Comparison of ENCODE assay signal across 24 cellular contexts in genomic region chr1:29441916-29442668, GRCh38.
"Had no signal": no experiment of that assay in that cellular context is flagged by ENCODE, and none has a peak within 500 bp of the region (broad histone marks: within the 10 kb centered on the region; RNA-seq: fewer than 3 reads in every experiment).

No MANE protein-coding gene starts in this region.

- H3K4me1 ChIP-seq: gastrocnemius medialis, parathyroid adenoma, psoas muscle, suprapubic skin, tibial artery had no signal

- DNase-seq: activated CD4-positive, alpha-beta memory T cell treated with anti-CD3 and anti-CD28 coated beads for 36 hours; activated CD4-positive, alpha-beta T cell treated with anti-CD3 and anti-CD28 coated beads, Interleukin-2, amount 10 ng/mL, durations not matched to agents 24 days and 14 days; activated CD4-positive, CD25-positive, alpha-beta regulatory T cell treated with anti-CD3 and anti-CD28 coated beads, Interleukin-2, amount 50 U/mL, for 72 hours; activated CD8-positive, alpha-beta memory T cell treated with anti-CD3 and anti-CD28 coated beads, Interleukin-2, amount 50 U/mL, for 4 hours; activated gamma-delta T cell treated with Interleukin-2 at 50 U/mL for 16 hours; activated naive CD8-positive, alpha-beta T cell treated with anti-CD3 and anti-CD28 coated beads, Interleukin-2, amount 50 U/mL, for 24 hours; activated T-cell treated with anti-CD3 and anti-CD28 coated beads, Interleukin-2, amount 50 U/mL, for 1 hour; central memory CD4-positive, alpha-beta T cell; effector memory CD4-positive, alpha-beta T cell; erythroblast; gastrocnemius medialis; glutamatergic neuron; left ventricle myocardium superior; mammary epithelial cell; naive B cell; nephron progenitor cell; psoas muscle; stimulated activated CD4-positive, alpha-beta T cell treated with anti-CD3 and anti-CD28 coated beads, Interleukin-15, amount 100 ng/mL, for 24 hours; stimulated activated CD4-positive, alpha-beta T cell treated with anti-CD3 and anti-CD28 coated beads, Interleukin-2, amount 100 ng/mL, for 24 hours; stimulated activated naive B cell treated with anti-CD40 and anti-IgM and Interleukin-4, amounts not matched to agents 10 μg/mL and 1 μg/mL and 100 μg/mL, for 72 hours; T-helper 17 cell; tibial artery had no signal

- H3K9me3 ChIP-seq: gastrocnemius medialis, psoas muscle, suprapubic skin, tibial artery had no signal

- H3K4me3 ChIP-seq: gastrocnemius medialis, psoas muscle, suprapubic skin, tibial artery had no signal

- H3K9ac ChIP-seq: parathyroid adenoma had no signal

- ATAC-seq: activated naive CD8-positive, alpha-beta T cell treated with anti-CD3 and anti-CD28 coated beads, Interleukin-2, amount 50 U/mL, for 24 hours; gastrocnemius medialis; psoas muscle; stimulated activated naive B cell treated with anti-CD40 and anti-IgM and Interleukin-4, amounts not matched to agents 10 μg/mL and 1 μg/mL and 100 μg/mL, for 72 hours; T-helper 17 cell had no signal

- H3K36me3 ChIP-seq: gastrocnemius medialis, suprapubic skin, tibial artery had no signal
